Comparison of ENCODE assay signal across 1 cellular context in the genomic region with DNA sequence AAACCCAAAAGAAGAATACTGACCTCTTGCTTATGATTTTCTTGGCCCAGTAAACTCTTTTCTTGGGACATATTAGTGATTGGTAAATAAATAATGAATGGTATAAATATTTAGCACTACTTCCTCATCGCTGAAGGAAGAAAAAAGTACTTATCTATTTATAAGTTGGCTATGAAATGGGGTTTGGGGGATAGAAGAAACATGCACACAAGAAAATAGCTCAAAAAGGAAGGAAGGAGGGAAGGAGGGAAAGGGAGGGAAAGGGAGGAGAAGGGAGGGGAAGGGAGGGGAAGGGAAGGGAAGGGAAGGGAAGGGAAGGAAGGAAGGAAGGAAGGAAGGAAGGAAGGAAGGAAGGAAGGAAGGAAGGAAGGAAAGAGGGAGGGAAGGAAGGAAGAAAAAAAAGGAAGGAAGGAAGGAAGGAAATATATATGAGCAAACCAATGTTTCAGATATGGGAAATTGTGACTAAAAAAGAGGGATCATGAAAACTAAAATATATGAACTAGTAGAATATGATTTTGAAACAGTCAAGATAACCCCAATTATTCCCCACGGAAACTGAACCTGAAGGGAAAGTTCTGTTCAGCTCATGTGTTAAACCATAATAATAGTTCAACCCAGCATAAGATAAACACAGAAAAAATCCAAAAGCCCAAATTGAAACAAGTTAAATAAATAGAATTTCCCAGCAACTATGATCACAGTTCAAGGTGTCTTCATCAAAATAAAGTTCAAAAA.
TF ChIP-seq lines count a peak whose summit lies in the region.

No MANE protein-coding gene starts in this region.

TF ChIP-seq in liver, 16 proteins besides CTCF, POLR2A, EP300 and RAD21 (continued from another document):
- no peak for TF ChIP-seq HNF4G (IDR thresholded peaks at IDR 0.05)
- TF ChIP-seq YY1 (IDR thresholded peaks at IDR 0.05), result peak; percentile 56
- TF ChIP-seq NR2F2 (IDR thresholded peaks at IDR 0.05), result no peak
- no peak for TF ChIP-seq EGR1 (IDR thresholded peaks at IDR 0.05; ENCODE audit: low read depth in 2 of 2)
- TF ChIP-seq, protein P1, sequence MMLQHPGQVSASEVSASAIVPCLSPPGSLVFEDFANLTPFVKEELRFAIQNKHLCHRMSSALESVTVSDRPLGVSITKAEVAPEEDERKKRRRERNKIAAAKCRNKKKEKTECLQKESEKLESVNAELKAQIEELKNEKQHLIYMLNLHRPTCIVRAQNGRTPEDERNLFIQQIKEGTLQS (IDR thresholded peaks at IDR 0.05), result no peak
- TF ChIP-seq, protein P2, sequence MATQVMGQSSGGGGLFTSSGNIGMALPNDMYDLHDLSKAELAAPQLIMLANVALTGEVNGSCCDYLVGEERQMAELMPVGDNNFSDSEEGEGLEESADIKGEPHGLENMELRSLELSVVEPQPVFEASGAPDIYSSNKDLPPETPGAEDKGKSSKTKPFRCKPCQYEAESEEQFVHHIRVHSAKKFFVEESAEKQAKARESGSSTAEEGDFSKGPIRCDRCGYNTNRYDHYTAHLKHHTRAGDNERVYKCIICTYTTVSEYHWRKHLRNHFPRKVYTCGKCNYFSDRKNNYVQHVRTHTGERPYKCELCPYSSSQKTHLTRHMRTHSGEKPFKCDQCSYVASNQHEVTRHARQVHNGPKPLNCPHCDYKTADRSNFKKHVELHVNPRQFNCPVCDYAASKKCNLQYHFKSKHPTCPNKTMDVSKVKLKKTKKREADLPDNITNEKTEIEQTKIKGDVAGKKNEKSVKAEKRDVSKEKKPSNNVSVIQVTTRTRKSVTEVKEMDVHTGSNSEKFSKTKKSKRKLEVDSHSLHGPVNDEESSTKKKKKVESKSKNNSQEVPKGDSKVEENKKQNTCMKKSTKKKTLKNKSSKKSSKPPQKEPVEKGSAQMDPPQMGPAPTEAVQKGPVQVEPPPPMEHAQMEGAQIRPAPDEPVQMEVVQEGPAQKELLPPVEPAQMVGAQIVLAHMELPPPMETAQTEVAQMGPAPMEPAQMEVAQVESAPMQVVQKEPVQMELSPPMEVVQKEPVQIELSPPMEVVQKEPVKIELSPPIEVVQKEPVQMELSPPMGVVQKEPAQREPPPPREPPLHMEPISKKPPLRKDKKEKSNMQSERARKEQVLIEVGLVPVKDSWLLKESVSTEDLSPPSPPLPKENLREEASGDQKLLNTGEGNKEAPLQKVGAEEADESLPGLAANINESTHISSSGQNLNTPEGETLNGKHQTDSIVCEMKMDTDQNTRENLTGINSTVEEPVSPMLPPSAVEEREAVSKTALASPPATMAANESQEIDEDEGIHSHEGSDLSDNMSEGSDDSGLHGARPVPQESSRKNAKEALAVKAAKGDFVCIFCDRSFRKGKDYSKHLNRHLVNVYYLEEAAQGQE (IDR thresholded peaks at IDR 0.05), result peak; percentile 50
- TF ChIP-seq FOXA2 (IDR thresholded peaks at IDR 0.05), result peak; percentile 66
- TF ChIP-seq, protein P3, sequence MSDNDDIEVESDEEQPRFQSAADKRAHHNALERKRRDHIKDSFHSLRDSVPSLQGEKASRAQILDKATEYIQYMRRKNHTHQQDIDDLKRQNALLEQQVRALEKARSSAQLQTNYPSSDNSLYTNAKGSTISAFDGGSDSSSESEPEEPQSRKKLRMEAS (IDR thresholded peaks at IDR 0.05), result peak; percentile 51
